ENCODE assay signal across 1 cellular context in genomic region chr4:186724861-186725419, GRCh38.
TF ChIP-seq lines count a peak whose summit lies in the region.

No MANE protein-coding gene starts in this region.

TF ChIP-seq in HepG2, 621 proteins besides CTCF, POLR2A, EP300 and RAD21 (continued from another document):
- no peak for TF ChIP-seq REST (IDR thresholded peaks at IDR 0.05; ENCODE audit: borderline replicate concordance in 1 of 2, low read depth in 1 of 2, low read length in 2 of 2)
- TF ChIP-seq ADNP (CRISPR knock-in tag; IDR thresholded peaks at IDR 0.05) = no peak
- 0 out of 2 replicates have a peak, but pooled peaks have one; percentile 12 for TF ChIP-seq GFI1 (CRISPR knock-in tag; IDR thresholded peaks at IDR 0.05; ENCODE audit: borderline replicate concordance)
- TF ChIP-seq ZNF563 (CRISPR knock-in tag; IDR thresholded peaks at IDR 0.05) = no peak
- no peak for TF ChIP-seq ZFP41 (CRISPR knock-in tag; IDR thresholded peaks at IDR 0.05; ENCODE audit: borderline replicate concordance)
- TF ChIP-seq ZNF704 (CRISPR knock-in tag; IDR thresholded peaks at IDR 0.05; ENCODE audit: borderline replicate concordance) = 0 out of 2 replicates have a peak, but pooled peaks have one; percentile 26
- TF ChIP-seq ZNF446 (CRISPR knock-in tag; IDR thresholded peaks at IDR 0.05) = no peak
- no peak for TF ChIP-seq YY1 (IDR thresholded peaks at IDR 0.05; ENCODE audit: insufficient read depth, insufficient replicate concordance, low read depth, low read length)
- TF ChIP-seq ZNF800 (CRISPR knock-in tag; IDR thresholded peaks at IDR 0.05) = no peak
- no peak for TF ChIP-seq ZNF256 (CRISPR knock-in tag; conservative IDR thresholded peaks at IDR 0.05)
- no peak for TF ChIP-seq MTF2 (CRISPR knock-in tag; IDR thresholded peaks at IDR 0.05; ENCODE audit: borderline replicate concordance)
- TF ChIP-seq ATF7 (IDR thresholded peaks at IDR 0.05) = no peak
- TF ChIP-seq ATF7 (CRISPR knock-in tag; IDR thresholded peaks at IDR 0.05) = no peak
- TF ChIP-seq NCOA5 (CRISPR knock-in tag; IDR thresholded peaks at IDR 0.05) = no peak
- TF ChIP-seq TAF1 (CRISPR knock-in tag; IDR thresholded peaks at IDR 0.05) = peak; percentile 25; the same call in 1 of the 2 replicates
- TF ChIP-seq ZNF160 (CRISPR knock-in tag; IDR thresholded peaks at IDR 0.05) = no peak
- TF ChIP-seq ZNF317 (CRISPR knock-in tag; IDR thresholded peaks at IDR 0.05) = no peak
- TF ChIP-seq ZSCAN5A (CRISPR knock-in tag; IDR thresholded peaks at IDR 0.05; ENCODE audit: borderline replicate concordance) = no peak
- TF ChIP-seq PRMT3 (CRISPR knock-in tag; IDR thresholded peaks at IDR 0.05; ENCODE audit: borderline replicate concordance, low read depth) = no peak
- no peak for TF ChIP-seq POLR2AphosphoS2 (IDR thresholded peaks at IDR 0.05; ENCODE audit: low read depth, low read length)
- TF ChIP-seq ZNF274 (CRISPR knock-in tag; IDR thresholded peaks at IDR 0.05) = no peak
- no peak for TF ChIP-seq PCBP1 (IDR thresholded peaks at IDR 0.05; ENCODE audit: borderline replicate concordance, low read depth, low read length)
- TF ChIP-seq CEBPZ (IDR thresholded peaks at IDR 0.05; ENCODE audit: low read length) = no peak
- no peak for TF ChIP-seq ARID2 (CRISPR knock-in tag; IDR thresholded peaks at IDR 0.05; ENCODE audit: borderline replicate concordance)
- no peak for TF ChIP-seq THYN1 (CRISPR knock-in tag; IDR thresholded peaks at IDR 0.05; ENCODE audit: borderline replicate concordance, low read depth)
- no peak for TF ChIP-seq NR3C1 (CRISPR knock-in tag; IDR thresholded peaks at IDR 0.05)
- TF ChIP-seq ZBTB3 (CRISPR knock-in tag; IDR thresholded peaks at IDR 0.05; ENCODE audit: borderline replicate concordance, low read depth) = no peak
- TF ChIP-seq AFF4 (CRISPR knock-in tag; IDR thresholded peaks at IDR 0.05) = 0 out of 2 replicates have a peak, but pooled peaks have one; percentile 25
